Comparison of ENCODE assay signal across 10 cellular contexts in genomic region chr11:18392434-18393321, GRCh38. TPM values are rescaled to one million over a fixed set of nuclear protein-coding genes. Genes with fewer than 3 reads are reported as not detected.
DNase-seq lines count a peak whose midpoint lies in the region; ATAC-seq, FAIRE-seq and TF ChIP-seq lines count a peak whose summit lies in the region.
"Had no signal": no experiment of that assay in that cellular context is flagged by ENCODE, and none has a peak within 500 bp of the region (broad histone marks: within the 10 kb centered on the region; RNA-seq: fewer than 3 reads in every experiment).

No MANE protein-coding gene starts in this region.

- H3K9me3 Mint-ChIP-seq in activated T-cell treated with anti-CD3 and anti-CD28 coated beads, Interleukin-2, amount 50 U/mL, for 72 hours, result no peaks in the 10 kb centered on the region
- H3K9me3 Mint-ChIP-seq in activated CD4-positive, alpha-beta memory T cell treated with anti-CD3 and anti-CD28 coated beads for 36 hours, result no peaks in the 10 kb centered on the region
- peaks cover 0 to 2% (median 0%) of the 10 kb centered on the region in 6 donors for H3K9me3 Mint-ChIP-seq in immature natural killer cell

- no peak for FAIRE-seq in kidney (lab: Jason Lieb, UNC)

- H3K4me3 Mint-ChIP-seq in activated T-cell treated with anti-CD3 and anti-CD28 coated beads, Interleukin-2, amount 50 U/mL, for 72 hours, result peak overlapping the region; percentile 55 to 70
- peak overlapping the region; percentile 32 for H3K4me3 Mint-ChIP-seq in activated CD4-positive, alpha-beta memory T cell treated with anti-CD3 and anti-CD28 coated beads for 36 hours
- peak overlapping the region in 4 of 5 donors; percentile 32 to 57 (median 44) for H3K4me3 Mint-ChIP-seq in immature natural killer cell

- no peak overlapping the region for H3K9ac ChIP-seq in kidney (ENCODE audit: low read length in 2 of 2)

- intact Hi-C loops in activated CD4-positive, alpha-beta memory T cell treated with anti-CD3 and anti-CD28 coated beads for 36 hours (cut with micrococcal nuclease), result loop anchor here (10.0 kb wide), 1 partner anchor 288 kb away; the partner anchor contains the start of gene SAAL1
- intact Hi-C loops in tibial artery (cut with DNase I; ENCODE audit: low total_unique reads), result loop anchor here (10.0 kb wide), 3 partner anchors 132 to 1788 kb away; partner anchors contain the start of genes SPTY2D1 and TSG101
- intact Hi-C loops in kidney (cut with DNase I), result no loop called here
- intact Hi-C loops in uterus (cut with DNase I; ENCODE audit: low total_unique reads), result no loop called here

- CTCF ChIA-PET in activated CD4-positive, alpha-beta memory T cell treated with anti-CD3 and anti-CD28 coated beads for 36 hours (lab: Charles Lee), result interaction anchor here (1.1 to 4.8 kb wide), 2 partner anchors 9 to 278 kb away, joined by 8 to 38 read pairs; no protein-coding TSS in a partner anchor

- TF ChIP-seq POLR2A in uterus (IDR thresholded peaks at IDR 0.05), result no peak

- peaks cover 61% of the 10 kb centered on the region for H3K4me1 Mint-ChIP-seq in activated T-cell treated with anti-CD3 and anti-CD28 coated beads, Interleukin-2, amount 50 U/mL, for 72 hours (ENCODE audit: low read depth)
- H3K4me1 Mint-ChIP-seq in activated CD4-positive, alpha-beta memory T cell treated with anti-CD3 and anti-CD28 coated beads for 36 hours (ENCODE audit: low read depth), result peaks cover 49% of the 10 kb centered on the region
- H3K4me1 Mint-ChIP-seq in immature natural killer cell, result peaks cover 38 to 43% of the 10 kb centered on the region in 2 donors

- H3K4me1 ChIP-seq in tibial artery, result peaks cover 0 to 37% (median 24%) of the 10 kb centered on the region in 4 donors
- H3K4me1 ChIP-seq in kidney (ENCODE audit: control insufficient read depth in 1 of 2, insufficient read depth in 1 of 2, low read depth in 1 of 2, low read length in 2 of 2), result peaks cover 10 to 13% of the 10 kb centered on the region in 2 donors
- H3K4me1 ChIP-seq in uterus, result no peaks in the 10 kb centered on the region

- H3K27ac ChIP-seq in tibial artery, result peak overlapping the region; percentile 97 to 99
- no peak overlapping the region for H3K27ac ChIP-seq in WERI-Rb-1
- H3K27ac ChIP-seq in kidney (ENCODE audit: low read depth in 2 of 2, low read length in 2 of 2), result no peak overlapping the region
- peak overlapping the region in 1 of 2 donors; percentile 92 for H3K27ac ChIP-seq in uterus

- POLR2A ChIA-PET in activated CD4-positive, alpha-beta memory T cell treated with anti-CD3 and anti-CD28 coated beads for 36 hours (lab: Charles Lee), result interaction anchor here (3.7 to 7.3 kb wide), 2 partner anchors 8 to 72 kb away, joined by 43 to 175 read pairs; partner anchors contain the start of genes GTF2H1 and HPS5

- H3K27me3 ChIP-seq in tibial artery (no peaks in the 10 kb centered on the region), WERI-Rb-1 (ENCODE audit: insufficient read depth, low read depth, severe bottlenecking) (no peaks in the 10 kb centered on the region), uterus (no peaks in the 10 kb centered on the region)

- peak overlapping the region; percentile 83 for H3K27ac Mint-ChIP-seq in activated T-cell treated with anti-CD3 and anti-CD28 coated beads, Interleukin-2, amount 50 U/mL, for 72 hours
- H3K27ac Mint-ChIP-seq in activated CD4-positive, alpha-beta memory T cell treated with anti-CD3 and anti-CD28 coated beads for 36 hours, result peak overlapping the region; percentile 98
- H3K27ac Mint-ChIP-seq in immature natural killer cell, result peak overlapping the region; percentile 62 to 89 (median 77)

- H3K9me3 ChIP-seq in tibial artery, result no peaks in the 10 kb centered on the region
- H3K9me3 ChIP-seq in WERI-Rb-1 (ENCODE audit: severe bottlenecking), result no peaks in the 10 kb centered on the region
- no peaks in the 10 kb centered on the region for H3K9me3 ChIP-seq in kidney (ENCODE audit: control insufficient read depth in 1 of 2, low read length in 2 of 2)
- no peaks in the 10 kb centered on the region for H3K9me3 ChIP-seq in uterus

- ATAC-seq in activated T-cell treated with anti-CD3 and anti-CD28 coated beads, Interleukin-2, amount 50 U/mL, for 72 hours (replicated peaks in 1 of 2), result no peak

- peak; percentile 16 to 21 for DNase-seq in activated T-cell treated with anti-CD3 and anti-CD28 coated beads, Interleukin-2, amount 50 U/mL, for 72 hours
- no peak for DNase-seq in activated T-cell treated with anti-CD3 and anti-CD28 coated beads for 4 hours
- peak; percentile 39 for DNase-seq in activated CD4-positive, alpha-beta memory T cell treated with anti-CD3 and anti-CD28 coated beads for 36 hours
- DNase-seq in immature natural killer cell, result no peak
- no peak for DNase-seq in tibial artery
- no peak for DNase-seq in WERI-Rb-1
- no peak for DNase-seq in kidney
- DNase-seq in uterus, result no peak
- DNase-seq: NCI-H510A treated with DMSO at 0.1 percent for 48 hours had no signal

- no peak overlapping the region for H3K4me3 ChIP-seq in tibial artery
- H3K4me3 ChIP-seq in WERI-Rb-1 (ENCODE audit: low read depth, low read length), result no peak overlapping the region
- H3K4me3 ChIP-seq in kidney (ENCODE audit: low read length in 2 of 2), result no peak overlapping the region
- no peak overlapping the region for H3K4me3 ChIP-seq in uterus

- peaks cover 12 to 24% of the 10 kb centered on the region in 2 donors for H3K36me3 Mint-ChIP-seq in activated T-cell treated with anti-CD3 and anti-CD28 coated beads, Interleukin-2, amount 50 U/mL, for 72 hours (ENCODE audit: insufficient read depth in 2 of 2)
- peaks cover 31% of the 10 kb centered on the region for H3K36me3 Mint-ChIP-seq in activated CD4-positive, alpha-beta memory T cell treated with anti-CD3 and anti-CD28 coated beads for 36 hours
- peaks cover 2 to 3% (median 2%) of the 10 kb centered on the region in 3 donors for H3K36me3 Mint-ChIP-seq in immature natural killer cell

- no peak for TF ChIP-seq CTCF in tibial artery (IDR thresholded peaks at IDR 0.05)
- TF ChIP-seq CTCF in WERI-Rb-1 (IDR thresholded peaks at IDR 0.05; ENCODE audit: low read depth, low read length), result no peak
- TF ChIP-seq CTCF in kidney (IDR thresholded peaks at IDR 0.05; ENCODE audit: borderline replicate concordance, extremely low read depth, insufficient read depth), result no peak
- no peak for TF ChIP-seq CTCF in uterus (IDR thresholded peaks at IDR 0.05)

- peaks cover 12 to 13% (median 12%) of the 10 kb centered on the region in 3 donors for H3K36me3 ChIP-seq in tibial artery
- peaks cover 19% of the 10 kb centered on the region for H3K36me3 ChIP-seq in WERI-Rb-1
- peaks cover 0 to 5% of the 10 kb centered on the region in 2 donors for H3K36me3 ChIP-seq in kidney (ENCODE audit: control insufficient read depth in 1 of 2, insufficient read depth in 2 of 2, low read length in 2 of 2)
- no peaks in the 10 kb centered on the region for H3K36me3 ChIP-seq in uterus

- no peaks in the 10 kb centered on the region for H3K27me3 Mint-ChIP-seq in activated T-cell treated with anti-CD3 and anti-CD28 coated beads, Interleukin-2, amount 50 U/mL, for 72 hours (ENCODE audit: low read depth)
- no peaks in the 10 kb centered on the region for H3K27me3 Mint-ChIP-seq in activated CD4-positive, alpha-beta memory T cell treated with anti-CD3 and anti-CD28 coated beads for 36 hours
- H3K27me3 Mint-ChIP-seq in immature natural killer cell (ENCODE audit: low read depth in 3 of 3), result peaks cover 22 to 29% (median 27%) of the 10 kb centered on the region in 3 donors

RNA-seq across cellular contexts. Expression of gene LDHA, which starts 1.7 kb away (rescaled TPM):
- total RNA-seq in activated T-cell treated with anti-CD3 and anti-CD28 coated beads, Interleukin-2, amount 50 U/mL, for 72 hours, result 100 to 1,000 TPM; 629 to 665 TPM
- 1,000 to 10,000 TPM; 1,556 to 1,579 TPM for total RNA-seq in activated CD4-positive, alpha-beta memory T cell treated with anti-CD3 and anti-CD28 coated beads for 36 hours
- 100 to 1,000 TPM; 395 to 593 (median 422) TPM for polyA plus RNA-seq in immature natural killer cell
- total RNA-seq in kidney, result 755 TPM
- polyA plus RNA-seq in kidney (ENCODE audit: insufficient read depth, low read depth, low replicate concordance), result 466 TPM
- 100 to 1,000 TPM; 147 to 249 (median 182) TPM for total RNA-seq in uterus

RNA-seq across cellular contexts. Expression of gene LDHC, which starts 19.4 kb away (rescaled TPM):
- not detected for total RNA-seq in activated T-cell treated with anti-CD3 and anti-CD28 coated beads, Interleukin-2, amount 50 U/mL, for 72 hours
- not detected for total RNA-seq in activated CD4-positive, alpha-beta memory T cell treated with anti-CD3 and anti-CD28 coated beads for 36 hours
- polyA plus RNA-seq in immature natural killer cell (not detected), kidney (ENCODE audit: insufficient read depth, low read depth, low replicate concordance) (3.9 TPM)
- total RNA-seq in kidney (not detected), uterus (not detected)
- total RNA-seq: pulmonary artery endothelial cell had no signal

Comparison
In these comparisons a context has a peak if more than half of its experiments do, and no peak if none do; other contexts are left out.
1. DNase-seq: peak in activated T-cell treated with anti-CD3 and anti-CD28 coated beads, Interleukin-2, amount 50 U/mL, for 72 hours (2 of 2) and activated CD4-positive, alpha-beta memory T cell treated with anti-CD3 and anti-CD28 coated beads for 36 hours (single experiment); none in activated T-cell treated with anti-CD3 and anti-CD28 coated beads for 4 hours (single experiment), immature natural killer cell (0 of 3), tibial artery (0 of 2), WERI-Rb-1 (single experiment), kidney (single experiment) and uterus (0 of 2).
2. H3K27ac ChIP-seq: peak in tibial artery (2 of 2); none in WERI-Rb-1 (single experiment) and kidney (0 of 2).
3. intact Hi-C loops: an anchor here in activated CD4-positive, alpha-beta memory T cell treated with anti-CD3 and anti-CD28 coated beads for 36 hours (10.0 kb wide) and tibial artery (10.0 kb wide); none called in kidney and uterus.
4. Peak in every context shown above with its lines, with median percentiles within 50 percentile points of each other: H3K27ac Mint-ChIP-seq and H3K4me3 Mint-ChIP-seq.